11 cellular contexts compared by ENCODE assay signal in the genomic region with DNA sequence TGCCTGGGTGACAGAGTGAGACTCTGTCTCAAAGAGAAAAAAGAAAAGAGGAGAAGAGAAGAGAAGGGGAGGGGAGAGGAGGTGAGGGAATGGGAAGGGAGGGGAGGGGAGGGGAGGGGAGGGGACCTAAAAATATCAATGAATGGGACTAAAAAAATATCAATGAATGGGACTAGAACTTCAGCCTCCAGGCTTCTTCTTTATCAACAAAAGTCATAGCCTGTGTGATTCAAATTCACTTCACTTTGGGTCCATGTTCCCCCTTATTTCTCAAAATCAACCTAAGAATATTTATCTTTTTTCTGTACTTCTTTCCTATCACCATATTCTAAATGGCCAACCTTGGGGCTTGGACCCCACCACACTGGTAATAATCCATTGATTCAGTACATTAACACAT.
"Had no signal": no experiment of that assay in that cellular context is flagged by ENCODE, and none has a peak within 500 bp of the region (broad histone marks: within the 10 kb centered on the region; RNA-seq: fewer than 3 reads in every experiment).

No MANE protein-coding gene starts in this region.

- H3K27ac Mint-ChIP-seq: GM23338, H9, HFFc6 had no signal

- H3K9ac ChIP-seq: GM23248 had no signal

- H3K27ac ChIP-seq: GM23248 had no signal

- H3K4me3 Mint-ChIP-seq: GM23338, H9, HFFc6 had no signal

- H2AFZ ChIP-seq: GM23248 had no signal

- H3K9me3 Mint-ChIP-seq: GM23338, HFFc6 had no signal

- H3K9me3 ChIP-seq: HAP-1 had no signal

- ATAC-seq: GM23338, HCT116 had no signal

- DNase-seq: GM23248, GOT3, H7, H9, HCEC 1CT, HFFc6 had no signal

- H3K4me2 ChIP-seq: GM23338 had no signal

- H3K36me3 ChIP-seq: HAP-1 had no signal

- H3K4me3 ChIP-seq: GM23248, GM23338, HAP-1 had no signal

- FAIRE-seq: H1, H54 had no signal
